1 cellular context compared by ENCODE assay signal in genomic region chr13:30408319-30409101, GRCh38.
TF ChIP-seq lines count a peak whose summit lies in the region.

No MANE protein-coding gene starts in this region.

TF ChIP-seq in HepG2, 621 proteins besides CTCF, POLR2A, EP300 and RAD21 (continued from another document and continues in another):
- TF ChIP-seq, protein P1, sequence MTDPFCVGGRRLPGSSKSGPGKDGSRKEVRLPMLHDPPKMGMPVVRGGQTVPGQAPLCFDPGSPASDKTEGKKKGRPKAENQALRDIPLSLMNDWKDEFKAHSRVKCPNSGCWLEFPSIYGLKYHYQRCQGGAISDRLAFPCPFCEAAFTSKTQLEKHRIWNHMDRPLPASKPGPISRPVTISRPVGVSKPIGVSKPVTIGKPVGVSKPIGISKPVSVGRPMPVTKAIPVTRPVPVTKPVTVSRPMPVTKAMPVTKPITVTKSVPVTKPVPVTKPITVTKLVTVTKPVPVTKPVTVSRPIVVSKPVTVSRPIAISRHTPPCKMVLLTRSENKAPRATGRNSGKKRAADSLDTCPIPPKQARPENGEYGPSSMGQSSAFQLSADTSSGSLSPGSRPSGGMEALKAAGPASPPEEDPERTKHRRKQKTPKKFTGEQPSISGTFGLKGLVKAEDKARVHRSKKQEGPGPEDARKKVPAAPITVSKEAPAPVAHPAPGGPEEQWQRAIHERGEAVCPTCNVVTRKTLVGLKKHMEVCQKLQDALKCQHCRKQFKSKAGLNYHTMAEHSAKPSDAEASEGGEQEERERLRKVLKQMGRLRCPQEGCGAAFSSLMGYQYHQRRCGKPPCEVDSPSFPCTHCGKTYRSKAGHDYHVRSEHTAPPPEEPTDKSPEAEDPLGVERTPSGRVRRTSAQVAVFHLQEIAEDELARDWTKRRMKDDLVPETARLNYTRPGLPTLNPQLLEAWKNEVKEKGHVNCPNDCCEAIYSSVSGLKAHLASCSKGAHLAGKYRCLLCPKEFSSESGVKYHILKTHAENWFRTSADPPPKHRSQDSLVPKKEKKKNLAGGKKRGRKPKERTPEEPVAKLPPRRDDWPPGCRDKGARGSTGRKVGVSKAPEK (CRISPR knock-in tag; IDR thresholded peaks at IDR 0.05; ENCODE audit: borderline replicate concordance): no peak
- TF ChIP-seq PAX8 (CRISPR knock-in tag; IDR thresholded peaks at IDR 0.05; ENCODE audit: borderline replicate concordance) (no peak; the same call in 1 of the 2 replicates), CBFB (CRISPR knock-in tag; IDR thresholded peaks at IDR 0.05) (no peak), ZNF609 (CRISPR knock-in tag; IDR thresholded peaks at IDR 0.05; ENCODE audit: borderline replicate concordance) (peak; percentile 20; the same call in 1 of the 2 replicates), ZNF225 (CRISPR knock-in tag; IDR thresholded peaks at IDR 0.05) (no peak), RFXAP (CRISPR knock-in tag; IDR thresholded peaks at IDR 0.05; ENCODE audit: borderline replicate concordance) (peak; percentile 74; the same call in 1 of the 2 replicates), ZNF770 (CRISPR knock-in tag; IDR thresholded peaks at IDR 0.05) (0 out of 2 replicates have a peak, but pooled peaks have one; percentile 38), ZNF253 (CRISPR knock-in tag; IDR thresholded peaks at IDR 0.05; ENCODE audit: borderline replicate concordance) (no peak), ESRRA (CRISPR knock-in tag; IDR thresholded peaks at IDR 0.05; ENCODE audit: low read depth) (no peak), NFIC (IDR thresholded peaks at IDR 0.05; ENCODE audit: low read length) (no peak), ARNTL (CRISPR knock-in tag; IDR thresholded peaks at IDR 0.05) (peak; percentile 93), SNAI1 (CRISPR knock-in tag; IDR thresholded peaks at IDR 0.05; ENCODE audit: borderline replicate concordance) (no peak), CHD2 (IDR thresholded peaks at IDR 0.05; ENCODE audit: low read depth, low read length) (no peak), ZNF512 (CRISPR knock-in tag; IDR thresholded peaks at IDR 0.05) (no peak), MYNN (CRISPR knock-in tag; IDR thresholded peaks at IDR 0.05; ENCODE audit: low read depth) (no peak), TBL1XR1 (IDR thresholded peaks at IDR 0.05; ENCODE audit: borderline replicate concordance, low read length, partially characterized antibody) (no peak), ZSCAN21 (CRISPR knock-in tag; IDR thresholded peaks at IDR 0.05; ENCODE audit: borderline replicate concordance) (no peak), MBD4 (IDR thresholded peaks at IDR 0.05; ENCODE audit: borderline replicate concordance, low read length) (no peak), TOPORS (CRISPR knock-in tag; IDR thresholded peaks at IDR 0.05) (no peak), ADNP (CRISPR knock-in tag; IDR thresholded peaks at IDR 0.05) (no peak), JUND (CRISPR knock-in tag; IDR thresholded peaks at IDR 0.05) (no peak), RNF2 (conservative IDR thresholded peaks at IDR 0.05; ENCODE audit: low read depth) (peak; percentile 57; the same call in 1 of the 2 replicates), EEA1 (CRISPR knock-in tag; IDR thresholded peaks at IDR 0.05; ENCODE audit: borderline replicate concordance) (peak; percentile 84; the same call in 1 of the 2 replicates), ZNF629 (CRISPR knock-in tag; conservative IDR thresholded peaks at IDR 0.05) (no peak), EHMT2 (IDR thresholded peaks at IDR 0.05; ENCODE audit: borderline replicate concordance, low read depth, low read length) (no peak), NR2F1 (CRISPR knock-in tag; IDR thresholded peaks at IDR 0.05) (no peak), ZNF326 (CRISPR knock-in tag; IDR thresholded peaks at IDR 0.05; ENCODE audit: borderline replicate concordance) (no peak), ZNF773 (CRISPR knock-in tag; IDR thresholded peaks at IDR 0.05; ENCODE audit: borderline replicate concordance) (0 out of 2 replicates have a peak, but pooled peaks have one; percentile 68), ZNF10 (CRISPR knock-in tag; IDR thresholded peaks at IDR 0.05; ENCODE audit: borderline replicate concordance, low read depth) (no peak), SALL1 (CRISPR knock-in tag; IDR thresholded peaks at IDR 0.05) (peak; percentile 85)
- TF ChIP-seq, protein P2, sequence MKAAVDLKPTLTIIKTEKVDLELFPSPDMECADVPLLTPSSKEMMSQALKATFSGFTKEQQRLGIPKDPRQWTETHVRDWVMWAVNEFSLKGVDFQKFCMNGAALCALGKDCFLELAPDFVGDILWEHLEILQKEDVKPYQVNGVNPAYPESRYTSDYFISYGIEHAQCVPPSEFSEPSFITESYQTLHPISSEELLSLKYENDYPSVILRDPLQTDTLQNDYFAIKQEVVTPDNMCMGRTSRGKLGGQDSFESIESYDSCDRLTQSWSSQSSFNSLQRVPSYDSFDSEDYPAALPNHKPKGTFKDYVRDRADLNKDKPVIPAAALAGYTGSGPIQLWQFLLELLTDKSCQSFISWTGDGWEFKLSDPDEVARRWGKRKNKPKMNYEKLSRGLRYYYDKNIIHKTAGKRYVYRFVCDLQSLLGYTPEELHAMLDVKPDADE (CRISPR knock-in tag; IDR thresholded peaks at IDR 0.05): peak; percentile 90; the same call in 1 of the 2 replicates
- TF ChIP-seq, protein P3, sequence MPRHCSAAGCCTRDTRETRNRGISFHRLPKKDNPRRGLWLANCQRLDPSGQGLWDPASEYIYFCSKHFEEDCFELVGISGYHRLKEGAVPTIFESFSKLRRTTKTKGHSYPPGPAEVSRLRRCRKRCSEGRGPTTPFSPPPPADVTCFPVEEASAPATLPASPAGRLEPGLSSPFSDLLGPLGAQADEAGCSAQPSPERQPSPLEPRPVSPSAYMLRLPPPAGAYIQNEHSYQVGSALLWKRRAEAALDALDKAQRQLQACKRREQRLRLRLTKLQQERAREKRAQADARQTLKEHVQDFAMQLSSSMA (CRISPR knock-in tag; IDR thresholded peaks at IDR 0.05): peak; percentile 46; the same call in 1 of the 2 replicates
- TF ChIP-seq, protein P4, sequence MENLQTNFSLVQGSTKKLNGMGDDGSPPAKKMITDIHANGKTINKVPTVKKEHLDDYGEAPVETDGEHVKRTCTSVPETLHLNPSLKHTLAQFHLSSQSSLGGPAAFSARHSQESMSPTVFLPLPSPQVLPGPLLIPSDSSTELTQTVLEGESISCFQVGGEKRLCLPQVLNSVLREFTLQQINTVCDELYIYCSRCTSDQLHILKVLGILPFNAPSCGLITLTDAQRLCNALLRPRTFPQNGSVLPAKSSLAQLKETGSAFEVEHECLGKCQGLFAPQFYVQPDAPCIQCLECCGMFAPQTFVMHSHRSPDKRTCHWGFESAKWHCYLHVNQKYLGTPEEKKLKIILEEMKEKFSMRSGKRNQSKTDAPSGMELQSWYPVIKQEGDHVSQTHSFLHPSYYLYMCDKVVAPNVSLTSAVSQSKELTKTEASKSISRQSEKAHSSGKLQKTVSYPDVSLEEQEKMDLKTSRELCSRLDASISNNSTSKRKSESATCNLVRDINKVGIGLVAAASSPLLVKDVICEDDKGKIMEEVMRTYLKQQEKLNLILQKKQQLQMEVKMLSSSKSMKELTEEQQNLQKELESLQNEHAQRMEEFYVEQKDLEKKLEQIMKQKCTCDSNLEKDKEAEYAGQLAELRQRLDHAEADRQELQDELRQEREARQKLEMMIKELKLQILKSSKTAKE (CRISPR knock-in tag; IDR thresholded peaks at IDR 0.05; ENCODE audit: borderline replicate concordance): no peak
- TF ChIP-seq, protein P5, sequence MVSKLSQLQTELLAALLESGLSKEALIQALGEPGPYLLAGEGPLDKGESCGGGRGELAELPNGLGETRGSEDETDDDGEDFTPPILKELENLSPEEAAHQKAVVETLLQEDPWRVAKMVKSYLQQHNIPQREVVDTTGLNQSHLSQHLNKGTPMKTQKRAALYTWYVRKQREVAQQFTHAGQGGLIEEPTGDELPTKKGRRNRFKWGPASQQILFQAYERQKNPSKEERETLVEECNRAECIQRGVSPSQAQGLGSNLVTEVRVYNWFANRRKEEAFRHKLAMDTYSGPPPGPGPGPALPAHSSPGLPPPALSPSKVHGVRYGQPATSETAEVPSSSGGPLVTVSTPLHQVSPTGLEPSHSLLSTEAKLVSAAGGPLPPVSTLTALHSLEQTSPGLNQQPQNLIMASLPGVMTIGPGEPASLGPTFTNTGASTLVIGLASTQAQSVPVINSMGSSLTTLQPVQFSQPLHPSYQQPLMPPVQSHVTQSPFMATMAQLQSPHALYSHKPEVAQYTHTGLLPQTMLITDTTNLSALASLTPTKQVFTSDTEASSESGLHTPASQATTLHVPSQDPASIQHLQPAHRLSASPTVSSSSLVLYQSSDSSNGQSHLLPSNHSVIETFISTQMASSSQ (IDR thresholded peaks at IDR 0.05; ENCODE audit: low read depth): no peak
- TF ChIP-seq, protein P5 (CRISPR knock-in tag; IDR thresholded peaks at IDR 0.05; ENCODE audit: borderline replicate concordance): peak; percentile 47; the same call in 1 of the 2 replicates
